In genomic region chr6:51753635-51754034, GRCh38 we compare ENCODE assay signal across 11 cellular contexts.
DNase-seq lines count a peak whose midpoint lies in the region; ATAC-seq and TF ChIP-seq lines count a peak whose summit lies in the region.
"Had no signal": no experiment of that assay in that cellular context is flagged by ENCODE, and none has a peak within 500 bp of the region (broad histone marks: within the 10 kb centered on the region; RNA-seq: fewer than 3 reads in every experiment).

No MANE protein-coding gene starts in this region.

- H3K4me3 Mint-ChIP-seq in activated CD8-positive, alpha-beta T cell treated with anti-CD3 and anti-CD28 coated beads for 36 hours = no peak overlapping the region
- no peak overlapping the region for H3K4me3 Mint-ChIP-seq in activated CD8-positive, alpha-beta T cell treated with anti-CD3 and anti-CD28 coated beads, Interleukin-2, amount 10 ng/mL, durations not matched to agents 7 days and 5 days
- H3K4me3 Mint-ChIP-seq: activated naive CD4-positive, alpha-beta T cell treated with anti-CD3 and anti-CD28 coated beads, Interleukin-2, amount 50 U/mL, for 24 hours; HFFc6 had no signal

- no peaks in the 10 kb centered on the region for H3K27me3 Mint-ChIP-seq in activated CD8-positive, alpha-beta T cell treated with anti-CD3 and anti-CD28 coated beads for 36 hours
- no peaks in the 10 kb centered on the region for H3K27me3 Mint-ChIP-seq in activated CD8-positive, alpha-beta T cell treated with anti-CD3 and anti-CD28 coated beads, Interleukin-2, amount 10 ng/mL, durations not matched to agents 7 days and 5 days (ENCODE audit: low read depth)
- H3K27me3 Mint-ChIP-seq: activated naive CD4-positive, alpha-beta T cell treated with anti-CD3 and anti-CD28 coated beads, Interleukin-2, amount 50 U/mL, for 24 hours had no signal

- ATAC-seq in activated CD8-positive, alpha-beta T cell treated with anti-CD3 and anti-CD28 coated beads for 36 hours = no peak
- no peak for ATAC-seq in activated CD8-positive, alpha-beta T cell treated with anti-CD3 and anti-CD28 coated beads, Interleukin-2, amount 10 ng/mL, durations not matched to agents 7 days and 5 days
- ATAC-seq in GM19035 (IDR thresholded peaks at IDR 0.05; ENCODE audit: unreplicated experiment) = no peak

- WGBS in thyroid gland, 2 donors = 27% methylated on average over 6 of the region's 6 CpGs

- TF ChIP-seq CTCF in activated CD8-positive, alpha-beta T cell treated with anti-CD3 and anti-CD28 coated beads for 36 hours (IDR thresholded peaks at IDR 0.05) = peak; percentile 36
- peak; percentile 41 for TF ChIP-seq CTCF in epithelial cell of proximal tubule (conservative IDR thresholded peaks at IDR 0.05; ENCODE audit: low read depth, low read length)
- peak in 1 of 6 experiments; percentile 7 for TF ChIP-seq CTCF in thyroid gland (IDR thresholded peaks at IDR 0.05)

- intact Hi-C loops in activated CD8-positive, alpha-beta T cell treated with anti-CD3 and anti-CD28 coated beads for 36 hours (cut with micrococcal nuclease) = no loop called here
- intact Hi-C loops in thyroid gland (cut with DNase I) = no loop called here

- H3K27ac ChIP-seq in thyroid gland = no peak overlapping the region
- H3K27ac ChIP-seq: BLaER1 had no signal

- POLR2A ChIA-PET in activated CD8-positive, alpha-beta T cell treated with anti-CD3 and anti-CD28 coated beads for 36 hours (lab: Charles Lee) = no interaction called here
- POLR2A ChIA-PET in activated CD8-positive, alpha-beta T cell treated with anti-CD3 and anti-CD28 coated beads, Interleukin-2, amount 10 ng/mL, durations not matched to agents 7 days and 5 days (lab: Charles Lee) = no interaction called here

- no peaks in the 10 kb centered on the region for H3K36me3 ChIP-seq in thyroid gland
- H3K36me3 ChIP-seq: BLaER1 had no signal

- CTCF ChIA-PET in activated CD8-positive, alpha-beta T cell treated with anti-CD3 and anti-CD28 coated beads for 36 hours (lab: Charles Lee) = no interaction called here
- CTCF ChIA-PET in activated CD8-positive, alpha-beta T cell treated with anti-CD3 and anti-CD28 coated beads, Interleukin-2, amount 10 ng/mL, durations not matched to agents 7 days and 5 days (lab: Charles Lee) = no interaction called here

- H3K9me3 Mint-ChIP-seq in activated CD8-positive, alpha-beta T cell treated with anti-CD3 and anti-CD28 coated beads for 36 hours = no peaks in the 10 kb centered on the region
- H3K9me3 Mint-ChIP-seq in activated CD8-positive, alpha-beta T cell treated with anti-CD3 and anti-CD28 coated beads, Interleukin-2, amount 10 ng/mL, durations not matched to agents 7 days and 5 days (ENCODE audit: insufficient read depth) = no peaks in the 10 kb centered on the region

- no peak overlapping the region for H3K27ac Mint-ChIP-seq in activated CD8-positive, alpha-beta T cell treated with anti-CD3 and anti-CD28 coated beads for 36 hours
- no peak overlapping the region for H3K27ac Mint-ChIP-seq in activated CD8-positive, alpha-beta T cell treated with anti-CD3 and anti-CD28 coated beads, Interleukin-2, amount 10 ng/mL, durations not matched to agents 7 days and 5 days
- H3K27ac Mint-ChIP-seq: activated naive CD4-positive, alpha-beta T cell treated with anti-CD3 and anti-CD28 coated beads, Interleukin-2, amount 50 U/mL, for 24 hours; HFFc6 had no signal

- H3K4me3 ChIP-seq in epithelial cell of proximal tubule (ENCODE audit: low read depth, low read length) (no peak overlapping the region), thyroid gland (replicated peaks in 1 of 3) (no peak overlapping the region)
- H3K4me3 ChIP-seq: BLaER1 had no signal

- peak; percentile 24 for DNase-seq in activated CD8-positive, alpha-beta T cell treated with anti-CD3 and anti-CD28 coated beads for 36 hours
- DNase-seq in activated CD8-positive, alpha-beta T cell treated with anti-CD3 and anti-CD28 coated beads, Interleukin-2, amount 10 ng/mL, durations not matched to agents 7 days and 5 days = no peak
- DNase-seq in M059J (ENCODE audit: low read depth) (peak; percentile 8), epithelial cell of proximal tubule (ENCODE audit: low read depth) (no peak), thyroid gland (peak; percentile 3 to 10), NCI-H1930 (lab: John Stamatoyannopoulos, UW) (no peak), NCI-H1105 (lab: John Stamatoyannopoulos, UW) (no peak)
- DNase-seq: HFFc6 had no signal

- no peak for TF ChIP-seq POLR2A in thyroid gland (IDR thresholded peaks at IDR 0.05)

- H3K36me3 Mint-ChIP-seq in activated CD8-positive, alpha-beta T cell treated with anti-CD3 and anti-CD28 coated beads for 36 hours (ENCODE audit: low read depth) = no peaks in the 10 kb centered on the region
- no peaks in the 10 kb centered on the region for H3K36me3 Mint-ChIP-seq in activated CD8-positive, alpha-beta T cell treated with anti-CD3 and anti-CD28 coated beads, Interleukin-2, amount 10 ng/mL, durations not matched to agents 7 days and 5 days (ENCODE audit: low read depth)
- H3K36me3 Mint-ChIP-seq: activated naive CD4-positive, alpha-beta T cell treated with anti-CD3 and anti-CD28 coated beads, Interleukin-2, amount 50 U/mL, for 24 hours had no signal

- H3K27me3 ChIP-seq in thyroid gland = no peaks in the 10 kb centered on the region
- H3K27me3 ChIP-seq: BLaER1 had no signal

- H3K4me1 Mint-ChIP-seq in activated CD8-positive, alpha-beta T cell treated with anti-CD3 and anti-CD28 coated beads for 36 hours (ENCODE audit: low read depth) = no peaks in the 10 kb centered on the region
- H3K4me1 Mint-ChIP-seq in activated CD8-positive, alpha-beta T cell treated with anti-CD3 and anti-CD28 coated beads, Interleukin-2, amount 10 ng/mL, durations not matched to agents 7 days and 5 days (ENCODE audit: low read depth) = no peaks in the 10 kb centered on the region
- H3K4me1 Mint-ChIP-seq: activated naive CD4-positive, alpha-beta T cell treated with anti-CD3 and anti-CD28 coated beads, Interleukin-2, amount 50 U/mL, for 24 hours had no signal

- H3K9me3 ChIP-seq in thyroid gland = no peaks in the 10 kb centered on the region
- H3K9me3 ChIP-seq: BLaER1 had no signal

- H3K4me1 ChIP-seq in thyroid gland = no peaks in the 10 kb centered on the region
- H3K4me1 ChIP-seq: BLaER1 had no signal

Comparison
In these comparisons a context has a peak if more than half of its experiments do, and no peak if none do; other contexts are left out.
1. DNase-seq: peak in activated CD8-positive, alpha-beta T cell treated with anti-CD3 and anti-CD28 coated beads for 36 hours (single experiment), M059J (single experiment) and thyroid gland (2 of 2); none in activated CD8-positive, alpha-beta T cell treated with anti-CD3 and anti-CD28 coated beads, Interleukin-2, amount 10 ng/mL, durations not matched to agents 7 days and 5 days (single experiment), epithelial cell of proximal tubule (single experiment), NCI-H1930 (0 of 2) and NCI-H1105 (single experiment).